Comparison of ENCODE assay signal across 14 cellular contexts in the genomic region with DNA sequence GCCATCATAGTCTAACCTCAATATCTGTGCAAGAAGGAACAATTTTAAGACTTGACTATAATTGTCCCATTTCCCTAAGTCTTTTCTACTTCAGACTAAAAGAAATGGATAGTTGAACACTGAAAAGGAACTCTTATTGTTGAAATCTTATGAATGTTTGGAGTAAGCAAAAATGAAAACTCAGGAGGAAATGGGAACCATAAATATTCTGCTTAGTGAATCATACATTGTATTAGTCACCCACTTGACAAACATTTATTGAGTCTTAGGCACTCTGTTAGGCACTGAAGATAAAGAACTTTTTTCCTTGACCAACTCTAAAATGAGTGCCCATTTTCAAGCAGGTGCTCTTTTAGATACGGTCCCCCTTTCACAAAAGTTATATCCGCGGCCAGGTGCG. TPM values are rescaled to one million over a fixed set of nuclear protein-coding genes. Genes with fewer than 3 reads are reported as not detected.
DNase-seq lines count a peak whose midpoint lies in the region.
"Had no signal": no experiment of that assay in that cellular context is flagged by ENCODE, and none has a peak within 500 bp of the region (broad histone marks: within the 10 kb centered on the region; RNA-seq: fewer than 3 reads in every experiment).

No MANE protein-coding gene starts in this region.

- no peak overlapping the region for H2BK5ac ChIP-seq in mesenchymal stem cell (ENCODE audit: low read depth, low read length, poor library complexity, severe bottlenecking)

- H3K4ac ChIP-seq in mesenchymal stem cell (ENCODE audit: low read depth in 1 of 2, low read length in 2 of 2) = no peak overlapping the region

- no peaks in the 10 kb centered on the region for H3K36me3 Mint-ChIP-seq in activated T-cell treated with anti-CD3 and anti-CD28 coated beads, Interleukin-2, amount 50 U/mL, for 24 hours (ENCODE audit: low read depth)
- H3K36me3 Mint-ChIP-seq: naive B cell had no signal

- H3K4me3 Mint-ChIP-seq in activated T-cell treated with anti-CD3 and anti-CD28 coated beads, Interleukin-2, amount 50 U/mL, for 24 hours = no peak overlapping the region
- H3K4me3 Mint-ChIP-seq: activated CD4-positive, alpha-beta memory T cell treated with anti-CD3 and anti-CD28 coated beads, Interleukin-2, amount 10 ng/mL, durations not matched to agents 7 days and 5 days; naive B cell had no signal

- peaks cover 6% of the 10 kb centered on the region for H3K4me1 Mint-ChIP-seq in activated T-cell treated with anti-CD3 and anti-CD28 coated beads, Interleukin-2, amount 50 U/mL, for 24 hours (ENCODE audit: low read depth)

- no peak overlapping the region for H4K91ac ChIP-seq in mesenchymal stem cell (ENCODE audit: low read length)

- H2BK12ac ChIP-seq in mesenchymal stem cell (ENCODE audit: low read length in 2 of 2) = no peak overlapping the region

- H3K4me2 ChIP-seq in mesenchymal stem cell (ENCODE audit: low read length, poor library complexity, severe bottlenecking) = no peak overlapping the region

- peaks cover 1% of the 10 kb centered on the region for H3K4me1 ChIP-seq in mesenchymal stem cell (ENCODE audit: control insufficient read depth, insufficient read depth, low read depth, low read length)

- no peak overlapping the region for H3K27ac ChIP-seq in mesenchymal stem cell (ENCODE audit: low read length, poor library complexity, severe bottlenecking)

- no peak overlapping the region for H2AFZ ChIP-seq in mesenchymal stem cell (ENCODE audit: low read depth, low read length)

- H4K8ac ChIP-seq in mesenchymal stem cell (ENCODE audit: low read length) = no peak overlapping the region

- no peak overlapping the region for H2BK15ac ChIP-seq in mesenchymal stem cell (ENCODE audit: low read depth, poor library complexity, severe bottlenecking)

- H3K36me3 ChIP-seq in mesenchymal stem cell (ENCODE audit: control insufficient read depth in 1 of 2, insufficient read depth in 2 of 2, low read depth in 1 of 2, low read length in 2 of 2) = no peaks in the 10 kb centered on the region

- H3K9me3 ChIP-seq in mesenchymal stem cell (ENCODE audit: control insufficient read depth, low read length) = no peaks in the 10 kb centered on the region

- no peak overlapping the region for H2AK5ac ChIP-seq in mesenchymal stem cell (ENCODE audit: low read length, severe bottlenecking)

- H3K27ac Mint-ChIP-seq in activated T-cell treated with anti-CD3 and anti-CD28 coated beads, Interleukin-2, amount 50 U/mL, for 24 hours = no peak overlapping the region
- H3K27ac Mint-ChIP-seq: activated CD4-positive, alpha-beta memory T cell treated with anti-CD3 and anti-CD28 coated beads, Interleukin-2, amount 10 ng/mL, durations not matched to agents 7 days and 5 days had no signal

- no peaks in the 10 kb centered on the region for H3K27me3 ChIP-seq in mesenchymal stem cell (ENCODE audit: control insufficient read depth in 1 of 2, insufficient read depth in 1 of 2, low read length in 2 of 2)

- H3K9me3 Mint-ChIP-seq in activated T-cell treated with anti-CD3 and anti-CD28 coated beads, Interleukin-2, amount 50 U/mL, for 24 hours = no peaks in the 10 kb centered on the region
- H3K9me3 Mint-ChIP-seq: activated CD4-positive, alpha-beta memory T cell treated with anti-CD3 and anti-CD28 coated beads, Interleukin-2, amount 10 ng/mL, durations not matched to agents 7 days and 5 days; naive B cell had no signal

- H3K18ac ChIP-seq in mesenchymal stem cell (ENCODE audit: low read depth in 1 of 2, low read length in 2 of 2) = no peak overlapping the region

- no peaks in the 10 kb centered on the region for H3K79me1 ChIP-seq in mesenchymal stem cell (replicated peaks; ENCODE audit: low read length, poor library complexity, severe bottlenecking)

- H3K9ac ChIP-seq in mesenchymal stem cell (ENCODE audit: low read length) = no peak overlapping the region

- H2BK120ac ChIP-seq in mesenchymal stem cell (ENCODE audit: low read depth, low read length) = no peak overlapping the region

- DNase-seq in CD1c-positive myeloid dendritic cell (ENCODE audit: extremely low spot score) = peak; percentile 77
- DNase-seq in M059J (ENCODE audit: low read depth) = peak; percentile 62
- DNase-seq in dermis blood vessel endothelial cell = peak; percentile 42
- peak; percentile 50 for DNase-seq in mesenchymal stem cell
- no peak for DNase-seq in HK-2 (ENCODE audit: unreplicated experiment)
- DNase-seq in activated CD4-positive, alpha-beta T cell treated with anti-CD3 and anti-CD28 coated beads, Interleukin-2, amount 50 U/mL, for 48 hours = no peak
- no peak for DNase-seq in stimulated activated CD4-positive, alpha-beta T cell treated with anti-CD3 and anti-CD28 coated beads, Interleukin-4, amount 100 ng/mL, for 24 hours
- DNase-seq in activated T-cell treated with anti-CD3 and anti-CD28 coated beads, Interleukin-2, amount 50 U/mL, for 24 hours = no peak
- DNase-seq: activated CD4-positive, alpha-beta memory T cell treated with anti-CD3 and anti-CD28 coated beads, Interleukin-2, amount 10 ng/mL, durations not matched to agents 7 days and 5 days; activated naive CD4-positive, alpha-beta T cell treated with Interleukin-2 at 50 U/mL for 16 hours; Karpas-422; kidney; naive B cell; T1000 had no signal

- peaks cover 7% of the 10 kb centered on the region for H3K27me3 Mint-ChIP-seq in activated T-cell treated with anti-CD3 and anti-CD28 coated beads, Interleukin-2, amount 50 U/mL, for 24 hours

- H3K14ac ChIP-seq in mesenchymal stem cell (ENCODE audit: low read length in 2 of 2) = no peak overlapping the region

- no peak overlapping the region for H3K23ac ChIP-seq in mesenchymal stem cell (ENCODE audit: low read length in 2 of 2)

- no peak overlapping the region for H3K4me3 ChIP-seq in mesenchymal stem cell (ENCODE audit: insufficient read depth in 1 of 2, low read depth in 1 of 2, low read length in 2 of 2)

- 56% methylated on average over 4 of the region's 4 CpGs for WGBS in mesenchymal stem cell

RNA-seq across cellular contexts. Expression of a gene that starts 8.7 kb away (rescaled TPM):
- not detected in 2 replicates for total RNA-seq in M059J (2014; rRNA removed; shearing (Covaris generic))
- total RNA-seq in dermis blood vessel endothelial cell = not detected in 2 replicates
- polyA plus RNA-seq in mesenchymal stem cell (2013, experiment 1 of 2) = 0.64 TPM
- 0.75 TPM for polyA plus RNA-seq in mesenchymal stem cell (2013, experiment 2 of 2)
- total RNA-seq: activated CD4-positive, alpha-beta memory T cell treated with anti-CD3 and anti-CD28 coated beads, Interleukin-2, amount 10 ng/mL, durations not matched to agents 7 days and 5 days had no signal

RNA-seq across cellular contexts. Expression of a gene that starts 50.6 kb away (rescaled TPM):
- 28.8 and 35.2 TPM in 2 replicates for total RNA-seq in M059J (2014; rRNA removed; shearing (Covaris generic))
- total RNA-seq in dermis blood vessel endothelial cell = 27.9 and 32.2 TPM in 2 replicates
- 12.9 TPM for polyA plus RNA-seq in mesenchymal stem cell (2013, experiment 1 of 2)
- polyA plus RNA-seq in mesenchymal stem cell (2013, experiment 2 of 2) = 12.5 TPM

Comparison
In these comparisons a context has a peak if more than half of its experiments do, and no peak if none do; other contexts are left out.
1. DNase-seq: peak in CD1c-positive myeloid dendritic cell (single experiment), M059J (single experiment), dermis blood vessel endothelial cell (single experiment) and mesenchymal stem cell (single experiment); none in HK-2 (single experiment), activated CD4-positive, alpha-beta T cell treated with anti-CD3 and anti-CD28 coated beads, Interleukin-2, amount 50 U/mL, for 48 hours (0 of 2), stimulated activated CD4-positive, alpha-beta T cell treated with anti-CD3 and anti-CD28 coated beads, Interleukin-4, amount 100 ng/mL, for 24 hours (single experiment) and activated T-cell treated with anti-CD3 and anti-CD28 coated beads, Interleukin-2, amount 50 U/mL, for 24 hours (single experiment).